ENCODE assay signal across 18 cellular contexts in the genomic region with DNA sequence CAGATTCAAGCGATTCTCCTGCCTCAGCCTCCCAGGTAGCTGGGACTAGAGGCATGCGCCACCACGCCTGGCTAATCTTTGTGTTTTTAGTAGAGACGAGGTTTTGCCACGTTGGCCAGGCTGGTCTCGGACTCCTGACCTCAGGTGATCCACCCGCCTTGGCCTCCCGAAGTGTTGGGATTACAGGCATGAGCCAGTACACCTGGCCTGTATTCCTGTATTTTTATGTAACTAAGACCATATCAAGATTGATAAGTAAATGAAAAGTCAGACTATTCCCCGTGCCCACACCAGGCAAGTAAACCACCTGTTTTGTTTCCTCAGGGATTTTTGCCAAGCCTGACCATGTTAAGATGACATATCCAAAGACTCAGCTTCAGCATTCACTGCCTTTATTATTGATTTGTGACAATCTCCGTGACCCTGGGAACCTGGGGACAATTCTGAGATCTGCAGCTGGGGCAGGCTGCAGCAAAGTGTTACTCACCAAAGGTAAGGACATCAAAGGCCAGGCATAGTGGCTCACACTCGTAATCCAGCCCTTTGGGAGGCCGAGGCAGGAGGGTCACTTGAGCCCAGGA. TPM values are rescaled to one million over a fixed set of nuclear protein-coding genes. Genes with fewer than 3 reads are reported as not detected.
DNase-seq lines count a peak whose midpoint lies in the region; ATAC-seq and TF ChIP-seq lines count a peak whose summit lies in the region.
"Had no signal": no experiment of that assay in that cellular context is flagged by ENCODE, and none has a peak within 500 bp of the region (broad histone marks: within the 10 kb centered on the region; RNA-seq: fewer than 3 reads in every experiment).

No MANE protein-coding gene starts in this region.

- intact Hi-C loops in lower lobe of right lung (cut with DNase I) (no loop called here), sigmoid colon (cut with DNase I) (no loop called here), vagina (cut with DNase I) (no loop called here)

- H3K27ac Mint-ChIP-seq in activated naive CD8-positive, alpha-beta T cell treated with anti-CD3 and anti-CD28 coated beads, Interleukin-2, amount 10 ng/mL, durations not matched to agents 7 days and 5 days, result no peak overlapping the region
- no peak overlapping the region for H3K27ac Mint-ChIP-seq in activated naive CD8-positive, alpha-beta T cell treated with anti-CD3 and anti-CD28 coated beads, Interleukin-2, amount 50 U/mL, for 24 hours
- H3K27ac Mint-ChIP-seq: CD4-positive, alpha-beta T cell; GM23338 had no signal

- DNase-seq in activated naive CD8-positive, alpha-beta T cell treated with anti-CD3 and anti-CD28 coated beads, Interleukin-2, amount 10 ng/mL, durations not matched to agents 7 days and 5 days, result peak; percentile 3
- DNase-seq in activated naive CD8-positive, alpha-beta T cell treated with anti-CD3 and anti-CD28 coated beads, Interleukin-2, amount 50 U/mL, for 24 hours, result no peak
- DNase-seq in lower lobe of right lung (peak; percentile 28), sigmoid colon (peak; percentile 48), vagina (ENCODE audit: extremely low spot score in 2 of 2) (no peak), COLO668 (lab: John Stamatoyannopoulos, UW; ENCODE audit: unreplicated experiment) (no peak), kidney tubule cell (ENCODE audit: low spot score) (no peak)
- DNase-seq: AML-193; CD4-positive, alpha-beta T cell; DMS153; DMS79; GDM1; HCEC 1CT had no signal

- TF ChIP-seq CTCF in lower lobe of right lung (IDR thresholded peaks at IDR 0.05) (no peak), sigmoid colon (IDR thresholded peaks at IDR 0.05) (no peak), vagina (IDR thresholded peaks at IDR 0.05) (no peak)

- H3K27ac ChIP-seq in lower lobe of right lung, result no peak overlapping the region
- H3K27ac ChIP-seq in sigmoid colon, result no peak overlapping the region
- peak overlapping the region; percentile 71 for H3K27ac ChIP-seq in vagina
- H3K27ac ChIP-seq: 22Rv1, A549, C4-2B had no signal

- no peaks in the 10 kb centered on the region for H3K27me3 Mint-ChIP-seq in activated naive CD8-positive, alpha-beta T cell treated with anti-CD3 and anti-CD28 coated beads, Interleukin-2, amount 10 ng/mL, durations not matched to agents 7 days and 5 days
- H3K27me3 Mint-ChIP-seq in activated naive CD8-positive, alpha-beta T cell treated with anti-CD3 and anti-CD28 coated beads, Interleukin-2, amount 50 U/mL, for 24 hours, result no peaks in the 10 kb centered on the region
- H3K27me3 Mint-ChIP-seq: CD4-positive, alpha-beta T cell had no signal

- no peak for TF ChIP-seq EP300 in sigmoid colon (IDR thresholded peaks at IDR 0.05)

- 84 to 94% methylated on average over 12 of the region's 12 CpGs for WGBS in sigmoid colon, 2 donors

- no peaks in the 10 kb centered on the region for H3K27me3 ChIP-seq in lower lobe of right lung (ENCODE audit: low read depth)
- H3K27me3 ChIP-seq in sigmoid colon, result no peaks in the 10 kb centered on the region
- no peaks in the 10 kb centered on the region for H3K27me3 ChIP-seq in vagina

- ATAC-seq in activated naive CD8-positive, alpha-beta T cell treated with anti-CD3 and anti-CD28 coated beads, Interleukin-2, amount 10 ng/mL, durations not matched to agents 7 days and 5 days (ENCODE audit: low read depth), result no peak
- no peak for ATAC-seq in activated naive CD8-positive, alpha-beta T cell treated with anti-CD3 and anti-CD28 coated beads, Interleukin-2, amount 50 U/mL, for 24 hours
- ATAC-seq in lower lobe of right lung (no peak), HG03039 (IDR thresholded peaks at IDR 0.05; ENCODE audit: unreplicated experiment) (no peak)
- ATAC-seq: A549, GM23338 had no signal

- peaks cover 16% of the 10 kb centered on the region for H3K4me1 ChIP-seq in lower lobe of right lung
- H3K4me1 ChIP-seq in sigmoid colon, result peaks cover 0 to 30% (median 23%) of the 10 kb centered on the region in 4 donors
- peaks cover 37% of the 10 kb centered on the region for H3K4me1 ChIP-seq in vagina

- H3K4me1 Mint-ChIP-seq in activated naive CD8-positive, alpha-beta T cell treated with anti-CD3 and anti-CD28 coated beads, Interleukin-2, amount 10 ng/mL, durations not matched to agents 7 days and 5 days, result peaks cover 12% of the 10 kb centered on the region
- H3K4me1 Mint-ChIP-seq in activated naive CD8-positive, alpha-beta T cell treated with anti-CD3 and anti-CD28 coated beads, Interleukin-2, amount 50 U/mL, for 24 hours, result peaks cover 23% of the 10 kb centered on the region

- H3K4me3 ChIP-seq in lower lobe of right lung, result no peak overlapping the region
- no peak overlapping the region for H3K4me3 ChIP-seq in sigmoid colon
- no peak overlapping the region for H3K4me3 ChIP-seq in vagina
- H3K4me3 ChIP-seq: A549, GM23338 had no signal

- peaks cover 14% of the 10 kb centered on the region for H3K36me3 Mint-ChIP-seq in activated naive CD8-positive, alpha-beta T cell treated with anti-CD3 and anti-CD28 coated beads, Interleukin-2, amount 10 ng/mL, durations not matched to agents 7 days and 5 days
- H3K36me3 Mint-ChIP-seq in activated naive CD8-positive, alpha-beta T cell treated with anti-CD3 and anti-CD28 coated beads, Interleukin-2, amount 50 U/mL, for 24 hours (ENCODE audit: low read depth), result peaks cover 35% of the 10 kb centered on the region

- H3K4me3 Mint-ChIP-seq in activated naive CD8-positive, alpha-beta T cell treated with anti-CD3 and anti-CD28 coated beads, Interleukin-2, amount 10 ng/mL, durations not matched to agents 7 days and 5 days, result no peak overlapping the region
- no peak overlapping the region for H3K4me3 Mint-ChIP-seq in activated naive CD8-positive, alpha-beta T cell treated with anti-CD3 and anti-CD28 coated beads, Interleukin-2, amount 50 U/mL, for 24 hours
- H3K4me3 Mint-ChIP-seq: CD4-positive, alpha-beta T cell; GM23338 had no signal

- H3K9me3 Mint-ChIP-seq in activated naive CD8-positive, alpha-beta T cell treated with anti-CD3 and anti-CD28 coated beads, Interleukin-2, amount 10 ng/mL, durations not matched to agents 7 days and 5 days, result no peaks in the 10 kb centered on the region
- H3K9me3 Mint-ChIP-seq in activated naive CD8-positive, alpha-beta T cell treated with anti-CD3 and anti-CD28 coated beads, Interleukin-2, amount 50 U/mL, for 24 hours, result no peaks in the 10 kb centered on the region
- H3K9me3 Mint-ChIP-seq: CD4-positive, alpha-beta T cell; GM23338 had no signal

- POLR2A ChIA-PET in activated naive CD8-positive, alpha-beta T cell treated with anti-CD3 and anti-CD28 coated beads, Interleukin-2, amount 10 ng/mL, durations not matched to agents 7 days and 5 days (lab: Charles Lee), result no interaction called here

- TF ChIP-seq POLR2A in sigmoid colon (IDR thresholded peaks at IDR 0.05), result no peak
- TF ChIP-seq POLR2A in vagina (IDR thresholded peaks at IDR 0.05), result no peak

- H3K36me3 ChIP-seq in lower lobe of right lung, result peaks cover 57% of the 10 kb centered on the region
- H3K36me3 ChIP-seq in sigmoid colon, result peaks cover 20 to 65% (median 21%) of the 10 kb centered on the region in 4 donors
- H3K36me3 ChIP-seq in vagina, result peaks cover 0 to 30% of the 10 kb centered on the region in 2 donors

- H3K9me3 ChIP-seq in lower lobe of right lung (no peaks in the 10 kb centered on the region), sigmoid colon (no peaks in the 10 kb centered on the region), vagina (no peaks in the 10 kb centered on the region)
- H3K9me3 ChIP-seq: A549 had no signal

RNA-seq across cellular contexts. Expression of gene MRM3, which starts 5.6 kb away (rescaled TPM):
- total RNA-seq in activated naive CD8-positive, alpha-beta T cell treated with anti-CD3 and anti-CD28 coated beads, Interleukin-2, amount 10 ng/mL, durations not matched to agents 7 days and 5 days, result 10 to 100 TPM; 18.3 to 21.5 TPM
- total RNA-seq in lower lobe of right lung (12.3 TPM), sigmoid colon (10 to 100 TPM; 11.0 to 22.4 (median 18.0) TPM), vagina (3.7 TPM)
- polyA plus RNA-seq in sigmoid colon, result 10 to 100 TPM; 10.4 to 17.4 (median 11.4) TPM

RNA-seq across cellular contexts. Expression of gene GLOD4, which starts 5.7 kb away (rescaled TPM):
- total RNA-seq in activated naive CD8-positive, alpha-beta T cell treated with anti-CD3 and anti-CD28 coated beads, Interleukin-2, amount 10 ng/mL, durations not matched to agents 7 days and 5 days, result 10 to 100 TPM; 57.8 to 64.8 TPM
- total RNA-seq in lower lobe of right lung (63.2 TPM), sigmoid colon (10 to 100 TPM; 28.8 to 42.7 (median 35.7) TPM), vagina (36.8 TPM)
- polyA plus RNA-seq in sigmoid colon, result 10 to 100 TPM; 56.1 to 85.5 (median 79.3) TPM

RNA-seq across cellular contexts. Expression of gene GEMIN4, which starts 35.7 kb away (rescaled TPM):
- total RNA-seq in activated naive CD8-positive, alpha-beta T cell treated with anti-CD3 and anti-CD28 coated beads, Interleukin-2, amount 10 ng/mL, durations not matched to agents 7 days and 5 days, result 10 to 100 TPM; 29.4 to 30.2 TPM
- 21.5 TPM for total RNA-seq in lower lobe of right lung
- total RNA-seq in sigmoid colon, result 10 to 100 TPM; 11.4 to 19.4 (median 15.7) TPM
- 10 to 100 TPM in 1 of 3 donors, 1 to 10 TPM in 2; 3.0 to 14.8 (median 4.9) TPM for polyA plus RNA-seq in sigmoid colon
- 22.3 TPM for total RNA-seq in vagina

RNA-seq across cellular contexts. Expression of gene TLCD3A, which starts 55.3 kb away (rescaled TPM):
- 10 to 100 TPM; 12.5 to 13.1 TPM for total RNA-seq in activated naive CD8-positive, alpha-beta T cell treated with anti-CD3 and anti-CD28 coated beads, Interleukin-2, amount 10 ng/mL, durations not matched to agents 7 days and 5 days
- total RNA-seq in lower lobe of right lung, result 8.9 TPM
- total RNA-seq in sigmoid colon, result 1 to 10 TPM; 2.6 to 9.4 (median 3.5) TPM
- polyA plus RNA-seq in sigmoid colon, result 10 to 100 TPM in 1 of 3 donors, 1 to 10 TPM in 2; 1.8 to 10.3 (median 4.8) TPM
- total RNA-seq in vagina, result 18.7 TPM

Comparison
In these comparisons a context has a peak if more than half of its experiments do, and no peak if none do; other contexts are left out.
1. DNase-seq: peak in activated naive CD8-positive, alpha-beta T cell treated with anti-CD3 and anti-CD28 coated beads, Interleukin-2, amount 10 ng/mL, durations not matched to agents 7 days and 5 days (single experiment), lower lobe of right lung (single experiment) and sigmoid colon (single experiment); none in activated naive CD8-positive, alpha-beta T cell treated with anti-CD3 and anti-CD28 coated beads, Interleukin-2, amount 50 U/mL, for 24 hours (single experiment), vagina (0 of 2), COLO668 (single experiment) and kidney tubule cell (single experiment).